In genomic region chr7:104805449-104806317, GRCh38 we compare ENCODE assay signal across 27 cellular contexts.
DNase-seq lines count a peak whose midpoint lies in the region; ATAC-seq and TF ChIP-seq lines count a peak whose summit lies in the region.
"Had no signal": no experiment of that assay in that cellular context is flagged by ENCODE, and none has a peak within 500 bp of the region (broad histone marks: within the 10 kb centered on the region; RNA-seq: fewer than 3 reads in every experiment).

No MANE protein-coding gene starts in this region.

- intact Hi-C loops in dorsolateral prefrontal cortex (cut with DNase I) (no loop called here), stomach (cut with DNase I; ENCODE audit: low total_unique reads) (no loop called here)

- TF ChIP-seq CTCF in dorsolateral prefrontal cortex (IDR thresholded peaks at IDR 0.05 in 54 of 56, conservative IDR thresholded peaks at IDR 0.05 in 2 of 56; ENCODE audit: low read depth in 1 of 56, partially characterized antibody in 56 of 56) (no peak), stomach (IDR thresholded peaks at IDR 0.05) (no peak)

- no peaks in the 10 kb centered on the region for H3K9me3 ChIP-seq in stomach

- H3K27ac ChIP-seq in dorsolateral prefrontal cortex (peak overlapping the region in 58 of 59 donors; percentile 18 to 87 (median 68)), stomach (no peak overlapping the region)
- H3K27ac ChIP-seq: coronary artery had no signal

- peaks cover 0 to 14% (median 0%) of the 10 kb centered on the region in 45 donors for H3K27me3 ChIP-seq in dorsolateral prefrontal cortex
- no peaks in the 10 kb centered on the region for H3K27me3 ChIP-seq in stomach

- 71 to 77% (median 74%) methylated on average over 8 of the region's 8 CpGs for WGBS in stomach, 5 donors

- H3K27me3 Mint-ChIP-seq in activated CD8-positive, alpha-beta T cell treated with anti-CD3 and anti-CD28 coated beads, Interleukin-2, amount 10 ng/mL, durations not matched to agents 7 days and 5 days (ENCODE audit: low read depth) = peaks cover 19% of the 10 kb centered on the region

- ATAC-seq in esophagus mucosa (no peak), GM19035 (IDR thresholded peaks at IDR 0.05; ENCODE audit: unreplicated experiment) (no peak)
- ATAC-seq in activated CD8-positive, alpha-beta T cell treated with anti-CD3 and anti-CD28 coated beads, Interleukin-2, amount 10 ng/mL, durations not matched to agents 7 days and 5 days = no peak
- ATAC-seq: CD8-positive, alpha-beta T cell; effector memory CD8-positive, alpha-beta T cell; GM12878; HCT116; HepG2; natural killer cell treated with Interleukin-12 subunit alpha and Interleukin-12 subunit beta and Interleukin-15 and Interleukin-18, amount 100 ng/mL, for 72 hours had no signal

- no peaks in the 10 kb centered on the region for H3K9me3 Mint-ChIP-seq in activated CD8-positive, alpha-beta T cell treated with anti-CD3 and anti-CD28 coated beads, Interleukin-2, amount 10 ng/mL, durations not matched to agents 7 days and 5 days (ENCODE audit: insufficient read depth)
- H3K9me3 Mint-ChIP-seq: activated naive CD8-positive, alpha-beta T cell treated with anti-CD3 and anti-CD28 coated beads for 36 hours; activated T-cell treated with anti-CD3 and anti-CD28 coated beads, Interleukin-2, amount 50 U/mL, for 24 hours; CD8-positive, alpha-beta T cell; effector memory CD8-positive, alpha-beta T cell; natural killer cell treated with Interleukin-12 subunit alpha and Interleukin-12 subunit beta and Interleukin-15 and Interleukin-18, amount 100 ng/mL, for 72 hours had no signal

- CTCF ChIA-PET in activated CD8-positive, alpha-beta T cell treated with anti-CD3 and anti-CD28 coated beads, Interleukin-2, amount 10 ng/mL, durations not matched to agents 7 days and 5 days (lab: Charles Lee) = no interaction called here

- H3K4me1 Mint-ChIP-seq in activated CD8-positive, alpha-beta T cell treated with anti-CD3 and anti-CD28 coated beads, Interleukin-2, amount 10 ng/mL, durations not matched to agents 7 days and 5 days (ENCODE audit: low read depth) = no peaks in the 10 kb centered on the region
- H3K4me1 Mint-ChIP-seq: activated naive CD8-positive, alpha-beta T cell treated with anti-CD3 and anti-CD28 coated beads for 36 hours; B cell had no signal

- H3K27ac Mint-ChIP-seq in activated CD8-positive, alpha-beta T cell treated with anti-CD3 and anti-CD28 coated beads, Interleukin-2, amount 10 ng/mL, durations not matched to agents 7 days and 5 days = no peak overlapping the region
- H3K27ac Mint-ChIP-seq: activated naive CD8-positive, alpha-beta T cell treated with anti-CD3 and anti-CD28 coated beads for 36 hours; activated T-cell treated with anti-CD3 and anti-CD28 coated beads, Interleukin-2, amount 50 U/mL, for 24 hours; B cell; CD8-positive, alpha-beta T cell; effector memory CD8-positive, alpha-beta T cell; natural killer cell treated with Interleukin-12 subunit alpha and Interleukin-12 subunit beta and Interleukin-15 and Interleukin-18, amount 100 ng/mL, for 72 hours; type B pancreatic cell had no signal

- POLR2A ChIA-PET in activated CD8-positive, alpha-beta T cell treated with anti-CD3 and anti-CD28 coated beads, Interleukin-2, amount 10 ng/mL, durations not matched to agents 7 days and 5 days (lab: Charles Lee) = no interaction called here

- H3K36me3 ChIP-seq in stomach = no peaks in the 10 kb centered on the region

- peak; percentile 49 for DNase-seq in DMS 273 treated with DMSO at 0.1 percent for 48 hours (lab: John Stamatoyannopoulos, UW)
- DNase-seq in NCI-H82 (lab: John Stamatoyannopoulos, UW) = peak; percentile 88
- peak in 1 of 10 donors; percentile 20 for DNase-seq in dorsolateral prefrontal cortex
- peak; percentile 42 for DNase-seq in midbrain (lab: John Stamatoyannopoulos, UW)
- no peak for DNase-seq in stomach
- no peak for DNase-seq in activated CD8-positive, alpha-beta T cell treated with anti-CD3 and anti-CD28 coated beads, Interleukin-2, amount 10 ng/mL, durations not matched to agents 7 days and 5 days
- DNase-seq: activated CD4-positive, alpha-beta T cell treated with anti-CD3 and anti-CD28 coated beads for 48 hours; activated effector memory CD4-positive, alpha-beta T cell treated with anti-CD3 and anti-CD28 coated beads, Interleukin-2, amount 50 U/mL, for 16 hours; activated naive CD8-positive, alpha-beta T cell treated with anti-CD3 and anti-CD28 coated beads for 36 hours; activated T-cell treated with anti-CD3 and anti-CD28 coated beads, Interleukin-2, amount 50 U/mL, for 24 hours; aorta; CD8-positive, alpha-beta T cell; DMS153; effector memory CD8-positive, alpha-beta T cell; Karpas-422; stimulated activated CD4-positive, alpha-beta T cell treated with anti-CD3 and anti-CD28 coated beads, Interleukin-4, amount 100 ng/mL, for 24 hours; T1000 had no signal

- no peaks in the 10 kb centered on the region for H3K36me3 Mint-ChIP-seq in activated CD8-positive, alpha-beta T cell treated with anti-CD3 and anti-CD28 coated beads, Interleukin-2, amount 10 ng/mL, durations not matched to agents 7 days and 5 days (ENCODE audit: low read depth)
- H3K36me3 Mint-ChIP-seq: activated naive CD8-positive, alpha-beta T cell treated with anti-CD3 and anti-CD28 coated beads for 36 hours; CD8-positive, alpha-beta T cell; natural killer cell treated with Interleukin-12 subunit alpha and Interleukin-12 subunit beta and Interleukin-15 and Interleukin-18, amount 100 ng/mL, for 72 hours; type B pancreatic cell had no signal

- TF ChIP-seq EP300 in stomach (IDR thresholded peaks at IDR 0.05) = no peak

- no peak overlapping the region for H3K4me3 Mint-ChIP-seq in activated CD8-positive, alpha-beta T cell treated with anti-CD3 and anti-CD28 coated beads, Interleukin-2, amount 10 ng/mL, durations not matched to agents 7 days and 5 days
- H3K4me3 Mint-ChIP-seq: activated naive CD8-positive, alpha-beta T cell treated with anti-CD3 and anti-CD28 coated beads for 36 hours; activated T-cell treated with anti-CD3 and anti-CD28 coated beads, Interleukin-2, amount 50 U/mL, for 24 hours; B cell; CD8-positive, alpha-beta T cell; effector memory CD8-positive, alpha-beta T cell; natural killer cell treated with Interleukin-12 subunit alpha and Interleukin-12 subunit beta and Interleukin-15 and Interleukin-18, amount 100 ng/mL, for 72 hours; type B pancreatic cell had no signal

- TF ChIP-seq POLR2A in stomach (IDR thresholded peaks at IDR 0.05) = no peak

- H3K4me3 ChIP-seq in dorsolateral prefrontal cortex (peak overlapping the region in 1 of 59 donors; percentile 2), stomach (no peak overlapping the region)
- H3K4me3 ChIP-seq: coronary artery, GM12878, lung had no signal

- no peaks in the 10 kb centered on the region for H3K4me1 ChIP-seq in stomach

Comparison
In these comparisons a context has a peak if more than half of its experiments do, and no peak if none do; other contexts are left out.
1. DNase-seq: peak in DMS 273 treated with DMSO at 0.1 percent for 48 hours (single experiment), NCI-H82 (single experiment) and midbrain (single experiment); none in stomach (single experiment) and activated CD8-positive, alpha-beta T cell treated with anti-CD3 and anti-CD28 coated beads, Interleukin-2, amount 10 ng/mL, durations not matched to agents 7 days and 5 days (single experiment).
2. H3K27ac ChIP-seq: peak in dorsolateral prefrontal cortex (58 of 59); none in stomach (0 of 5).